ENCODE assay signal across 9 cellular contexts in the genomic region with DNA sequence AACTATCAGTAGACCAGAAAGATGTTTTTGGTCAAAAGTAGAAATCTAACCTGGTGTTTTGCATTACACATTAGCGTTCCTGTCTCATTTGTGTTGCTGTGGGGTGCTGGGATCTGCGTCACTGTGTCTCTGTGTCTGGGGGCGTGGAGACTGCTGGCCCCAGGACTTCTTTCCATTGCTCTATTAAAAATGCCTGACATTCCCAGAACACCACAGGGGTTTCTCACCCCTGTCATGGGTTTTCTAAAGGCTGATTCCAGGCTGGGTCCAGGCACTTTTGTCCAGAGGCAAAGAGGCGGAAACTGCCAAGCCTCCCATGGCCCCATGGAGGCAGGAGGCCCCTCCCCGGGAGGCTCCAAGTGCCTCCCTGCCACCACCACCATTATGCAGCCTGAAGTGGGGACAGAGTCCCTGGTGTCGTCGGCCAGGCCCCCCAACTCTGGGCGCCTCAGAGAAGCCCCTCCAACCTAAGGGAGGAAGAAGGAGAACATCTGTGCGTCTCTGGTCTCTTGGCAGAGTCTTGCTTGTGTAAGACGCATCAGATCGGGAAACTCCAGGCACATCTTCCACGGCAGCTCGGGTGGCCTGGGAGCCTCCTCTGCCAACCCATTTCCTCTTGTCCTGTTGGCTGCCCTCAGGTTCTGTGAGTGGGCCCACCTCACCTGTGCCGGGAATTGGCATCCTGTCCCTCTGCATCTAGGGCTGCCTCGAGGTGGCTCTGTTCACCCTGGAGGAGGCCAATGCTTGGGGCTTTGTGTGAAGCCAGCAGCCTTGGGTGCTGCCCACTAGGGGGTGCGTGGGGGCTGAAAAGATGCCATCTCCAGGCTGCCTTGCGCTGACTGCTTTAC. TPM values are rescaled to one million over a fixed set of nuclear protein-coding genes. Genes with fewer than 3 reads are reported as not detected.
DNase-seq lines count a peak whose midpoint lies in the region; ATAC-seq, FAIRE-seq and TF ChIP-seq lines count a peak whose summit lies in the region.
"Had no signal": no experiment of that assay in that cellular context is flagged by ENCODE, and none has a peak within 500 bp of the region (broad histone marks: within the 10 kb centered on the region; RNA-seq: fewer than 3 reads in every experiment).

No MANE protein-coding gene starts in this region.

- BruUV-seq in GM12878 (replicated peaks; lab: Mats Ljungman, UMichigan), result no TSS peak

- in situ Hi-C loops in GM12878 (cut with MboI), result no loop called here

- H3K9ac ChIP-seq in GM12878 (ENCODE audit: control insufficient read depth, insufficient read depth, low read length), result no peak overlapping the region

- H2AFZ ChIP-seq in GM12878 (ENCODE audit: control insufficient read depth, low read depth, low read length), result no peak overlapping the region

- no peaks in the 10 kb centered on the region for H3K9me3 ChIP-seq in GM12878 (replicated peaks; ENCODE audit: control insufficient read depth, insufficient read depth, low read length)

- FAIRE-seq in GM12878 (lab: Jason Lieb, UNC), result no peak
- FAIRE-seq: endometrium had no signal

- RAD21 ChIA-PET in GM12878 (lab: Charles Lee; ENCODE audit: unreplicated experiment), result no interaction called here

- peaks cover 0 to 2% of the 10 kb centered on the region in 2 experiments; a peak in 1 of 4 replicates for H3K27me3 ChIP-seq in GM12878 (replicated peaks in 1 of 2; ENCODE audit: control insufficient read depth in 2 of 2, insufficient read depth in 2 of 2, low read length in 1 of 2)

- no peak for TF ChIP-seq POLR2A in GM12878 (IDR thresholded peaks at IDR 0.05; ENCODE audit: low read depth, low read length)

- peak; percentile 26 for DNase-seq in stimulated activated CD4-positive, alpha-beta T cell treated with anti-CD3 and anti-CD28 coated beads, Interleukin-1b, Interleukin-23, amount 100 ng/mL, for 48 hours
- no peak for DNase-seq in stimulated activated CD4-positive, alpha-beta T cell treated with anti-CD3 and anti-CD28 coated beads, Interleukin-12 subunit alpha, Interleukin-12 subunit beta, amount 100 ng/mL, for 4 hours
- peak; percentile 42 for DNase-seq in NCI-H1436 treated with DMSO at 0.1 percent for 48 hours (lab: John Stamatoyannopoulos, UW)
- no peak for DNase-seq in GM12878 (ENCODE audit: low read depth, low spot score)
- peak; percentile 72 for DNase-seq in myocyte (ENCODE audit: low read depth)

- SMC1A ChIA-PET in GM12878 (lab: Charles Lee; ENCODE audit: uncharacterized antibody, unreplicated experiment), result no interaction called here

- no peak overlapping the region for H3K4me3 ChIP-seq in GM12878

- TF ChIP-seq EP300 in GM12878 (IDR thresholded peaks at IDR 0.05; ENCODE audit: borderline replicate concordance in 1 of 2, control insufficient read depth in 1 of 2, low read depth in 2 of 2, low read length in 2 of 2), result no peak

- TF ChIP-seq RAD21 in GM12878 (IDR thresholded peaks at IDR 0.05; ENCODE audit: insufficient read depth, low read depth, low read length), result 0 out of 2 replicates have a peak, but pooled peaks have one; percentile 24

- no peaks in the 10 kb centered on the region for H4K20me1 ChIP-seq in GM12878 (ENCODE audit: control insufficient read depth, insufficient read depth)

- no peak overlapping the region for H3K27ac ChIP-seq in GM12878 (ENCODE audit: control insufficient read depth, insufficient read depth)

- no peaks in the 10 kb centered on the region for H3K4me1 ChIP-seq in GM12878 (ENCODE audit: control insufficient read depth, insufficient read depth, low read length)

- H3K79me2 ChIP-seq in GM12878 (ENCODE audit: control insufficient read depth, insufficient read depth, low read length), result no peaks in the 10 kb centered on the region

- POLR2A ChIA-PET in GM12878 (lab: Charles Lee), result no interaction called here

- peak; percentile 87 for ATAC-seq in GM12878
- no peak for ATAC-seq in HG02610 (IDR thresholded peaks at IDR 0.05; ENCODE audit: unreplicated experiment)
- no peak for ATAC-seq in HG03159 (IDR thresholded peaks at IDR 0.05; ENCODE audit: unreplicated experiment)
- ATAC-seq in HG03460 (IDR thresholded peaks at IDR 0.05; ENCODE audit: unreplicated experiment), result no peak

- CTCF ChIA-PET in GM12878 (lab: Yijun Ruan, JAX), result no interaction called here

- WGBS in GM12878 (ENCODE audit: insufficient coverage, insufficient replicate concordance, low lambda C conversion rate, missing lambda C conversion rate), result 35% methylated on average over 17 of the region's 17 CpGs

- no peaks in the 10 kb centered on the region for H3K36me3 ChIP-seq in GM12878 (ENCODE audit: control insufficient read depth in 2 of 2, insufficient read depth in 2 of 2, low read length in 1 of 2)

- TF ChIP-seq CTCF in GM12878 (IDR thresholded peaks at IDR 0.05 in 2 of 3, conservative IDR thresholded peaks at IDR 0.05 in 1 of 3; ENCODE audit: control insufficient read depth in 2 of 3, extremely low read depth in 1 of 3, insufficient read depth in 1 of 3, low read depth in 3 of 3, low read length in 3 of 3), result peak; percentile 43 to 57 (median 46)

- no peak overlapping the region for H3K4me2 ChIP-seq in GM12878 (ENCODE audit: control insufficient read depth, insufficient read depth)

- intact Hi-C loops in GM12878 (cut with micrococcal nuclease; ENCODE audit: unreplicated experiment), result no loop called here

TF ChIP-seq in GM12878, 131 proteins besides CTCF, POLR2A, EP300 and RAD21:
- TF ChIP-seq, protein P1, sequence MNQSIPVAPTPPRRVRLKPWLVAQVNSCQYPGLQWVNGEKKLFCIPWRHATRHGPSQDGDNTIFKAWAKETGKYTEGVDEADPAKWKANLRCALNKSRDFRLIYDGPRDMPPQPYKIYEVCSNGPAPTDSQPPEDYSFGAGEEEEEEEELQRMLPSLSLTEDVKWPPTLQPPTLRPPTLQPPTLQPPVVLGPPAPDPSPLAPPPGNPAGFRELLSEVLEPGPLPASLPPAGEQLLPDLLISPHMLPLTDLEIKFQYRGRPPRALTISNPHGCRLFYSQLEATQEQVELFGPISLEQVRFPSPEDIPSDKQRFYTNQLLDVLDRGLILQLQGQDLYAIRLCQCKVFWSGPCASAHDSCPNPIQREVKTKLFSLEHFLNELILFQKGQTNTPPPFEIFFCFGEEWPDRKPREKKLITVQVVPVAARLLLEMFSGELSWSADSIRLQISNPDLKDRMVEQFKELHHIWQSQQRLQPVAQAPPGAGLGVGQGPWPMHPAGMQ (IDR thresholded peaks at IDR 0.05; ENCODE audit: borderline replicate concordance), result no peak
- TF ChIP-seq ESRRA (IDR thresholded peaks at IDR 0.05; ENCODE audit: low read length) (no peak), ETV6 (conservative IDR thresholded peaks at IDR 0.05 in 1 of 2, IDR thresholded peaks at IDR 0.05 in 1 of 2; ENCODE audit: borderline replicate concordance in 1 of 2, low read depth in 1 of 2) (no peak), MTA2 (IDR thresholded peaks at IDR 0.05; ENCODE audit: low read depth) (no peak), SMC3 (IDR thresholded peaks at IDR 0.05; ENCODE audit: borderline replicate concordance, low read length) (0 out of 2 replicates have a peak, but pooled peaks have one; percentile 3)

RNA-seq across cellular contexts. Expression of a gene that starts 13.8 kb away (rescaled TPM):
- not detected in 2 replicates for total RNA-seq in GM12878 (2013; cell fraction: nucleolus; rRNA removed)
- total RNA-seq in GM12878 (2014; rRNA removed) (not detected in 2 replicates), GM12878 (2014; rRNA removed; fragmentation: Illumina TruSeq; extraction: Trizol) (not detected in 2 replicates), GM12878 (2021) (0.05 and 0.08 TPM in 2 replicates), myocyte (0.08 and 0.16 TPM in 2 replicates)
- polyA plus RNA-seq in GM12878 (2011; ENCODE audit: low read depth), result not detected
- polyA plus RNA-seq in GM12878 (2011; rRNA removed) (not detected in 2 replicates), GM12878 (2014; fragmentation: Illumina TruSeq; extraction: Trizol) (under 0.01 TPM in 1 of 2 replicates, not detected in the other), GM12878 (2014; fragmentation: Nextera tagmentation; extraction: Ambion mirVana) (not detected), GM12878 (2014; rRNA removed) (0.01 TPM in 1 of 2 replicates, not detected in the other), GM12878 (2016; fragmentation: Nextera tagmentation; extraction: Ambion mirVana) (under 1 TPM in 1 of 2 experiments, not detected in 1; 0.01 TPM)
- polyA plus RNA-seq in GM12878 (2011; cell fraction: cytosol; rRNA removed), result not detected in 2 replicates
- not detected in 2 replicates for polyA plus RNA-seq in GM12878 (2011; cell fraction: nucleus; rRNA removed)
- 0.01 TPM in 1 of 2 replicates, not detected in the other for polyA plus RNA-seq in GM12878 (2012)
- not detected in 2 replicates for polyA minus RNA-seq in GM12878 (2011; rRNA and poly(A)+ RNA removed)
- polyA minus RNA-seq in GM12878 (2011; cell fraction: cytosol; rRNA and poly(A)+ RNA removed), result not detected in 2 replicates
- not detected in 2 replicates for polyA minus RNA-seq in GM12878 (2011; cell fraction: nucleus; rRNA and poly(A)+ RNA removed)
- polyA plus RNA-seq in myocyte (2012), result 0.06 TPM

Comparison
In these comparisons a context has a peak if more than half of its experiments do, and no peak if none do; other contexts are left out.
1. DNase-seq: peak in stimulated activated CD4-positive, alpha-beta T cell treated with anti-CD3 and anti-CD28 coated beads, Interleukin-1b, Interleukin-23, amount 100 ng/mL, for 48 hours (single experiment), NCI-H1436 treated with DMSO at 0.1 percent for 48 hours (single experiment) and myocyte (single experiment); none in stimulated activated CD4-positive, alpha-beta T cell treated with anti-CD3 and anti-CD28 coated beads, Interleukin-12 subunit alpha, Interleukin-12 subunit beta, amount 100 ng/mL, for 4 hours (single experiment) and GM12878 (single experiment).